Comparison of ENCODE assay signal across 14 cellular contexts in genomic region chr14:22538671-22539228, GRCh38.
DNase-seq lines count a peak whose midpoint lies in the region; ATAC-seq lines count a peak whose summit lies in the region.
"Had no signal": no experiment of that assay in that cellular context is flagged by ENCODE, and none has a peak within 500 bp of the region (broad histone marks: within the 10 kb centered on the region; RNA-seq: fewer than 3 reads in every experiment).

No MANE protein-coding gene starts in this region.

- H3K27ac Mint-ChIP-seq in stimulated activated effector memory CD8-positive, alpha-beta T cell treated with anti-CD3 and anti-CD28 coated beads, Interleukin-12 subunit alpha, Interleukin-12 subunit beta, amount 100 ng/mL, for 72 hours: peak overlapping the region; percentile 99

- H3K4me3 Mint-ChIP-seq in stimulated activated effector memory CD8-positive, alpha-beta T cell treated with anti-CD3 and anti-CD28 coated beads, Interleukin-12 subunit alpha, Interleukin-12 subunit beta, amount 100 ng/mL, for 72 hours: peak overlapping the region; percentile 78

- ATAC-seq in stimulated activated effector memory CD8-positive, alpha-beta T cell treated with anti-CD3 and anti-CD28 coated beads, Interleukin-12 subunit alpha, Interleukin-12 subunit beta, amount 100 ng/mL, for 72 hours: no peak
- ATAC-seq in HG02970 (IDR thresholded peaks at IDR 0.05; ENCODE audit: low FRiP score, unreplicated experiment) (no peak), HG03378 (IDR thresholded peaks at IDR 0.05; ENCODE audit: unreplicated experiment) (no peak)
- ATAC-seq: SK-N-SH treated with all-trans-retinoic acid at 6 μM for 48 hours had no signal

- peaks cover 100% of the 10 kb centered on the region for H3K36me3 Mint-ChIP-seq in stimulated activated effector memory CD8-positive, alpha-beta T cell treated with anti-CD3 and anti-CD28 coated beads, Interleukin-12 subunit alpha, Interleukin-12 subunit beta, amount 100 ng/mL, for 72 hours

- DNase-seq in SKM-1 treated with dmso at 0.1 percent for 144 hours (lab: John Stamatoyannopoulos, UW; ENCODE audit: unreplicated experiment) (peak; percentile 11), SKM-1 (lab: John Stamatoyannopoulos, UW; ENCODE audit: unreplicated experiment) (no peak), MV-4-11 (lab: John Stamatoyannopoulos, UW) (peak; percentile 48), amniotic epithelial cell (ENCODE audit: low read depth) (peak; percentile 14), substantia nigra (lab: John Stamatoyannopoulos, UW) (no peak)
- DNase-seq in stimulated activated effector memory CD8-positive, alpha-beta T cell treated with anti-CD3 and anti-CD28 coated beads, Interleukin-12 subunit alpha, Interleukin-12 subunit beta, amount 100 ng/mL, for 72 hours (ENCODE audit: low spot score in 2 of 2): no peak
- DNase-seq: activated CD4-positive, alpha-beta T cell treated with anti-CD3 and anti-CD28 coated beads for 1 hour; anterior cingulate cortex; foreskin melanocyte; Kasumi-1 had no signal

- H3K9me3 Mint-ChIP-seq in stimulated activated effector memory CD8-positive, alpha-beta T cell treated with anti-CD3 and anti-CD28 coated beads, Interleukin-12 subunit alpha, Interleukin-12 subunit beta, amount 100 ng/mL, for 72 hours: no peaks in the 10 kb centered on the region

- no peak overlapping the region for H3K27ac ChIP-seq in substantia nigra (ENCODE audit: low read depth, low read length, poor library complexity, severe bottlenecking)
- H3K27ac ChIP-seq: 22Rv1 had no signal

- H3K4me1 Mint-ChIP-seq in stimulated activated effector memory CD8-positive, alpha-beta T cell treated with anti-CD3 and anti-CD28 coated beads, Interleukin-12 subunit alpha, Interleukin-12 subunit beta, amount 100 ng/mL, for 72 hours: peaks cover 92% of the 10 kb centered on the region

Comparison
In these comparisons a context has a peak if more than half of its experiments do, and no peak if none do; other contexts are left out.
1. DNase-seq: peak in SKM-1 treated with dmso at 0.1 percent for 144 hours (single experiment), MV-4-11 (single experiment) and amniotic epithelial cell (single experiment); none in SKM-1 (single experiment), stimulated activated effector memory CD8-positive, alpha-beta T cell treated with anti-CD3 and anti-CD28 coated beads, Interleukin-12 subunit alpha, Interleukin-12 subunit beta, amount 100 ng/mL, for 72 hours (0 of 2) and substantia nigra (0 of 49).